ENCODE assay signal across 9 cellular contexts in the genomic region with DNA sequence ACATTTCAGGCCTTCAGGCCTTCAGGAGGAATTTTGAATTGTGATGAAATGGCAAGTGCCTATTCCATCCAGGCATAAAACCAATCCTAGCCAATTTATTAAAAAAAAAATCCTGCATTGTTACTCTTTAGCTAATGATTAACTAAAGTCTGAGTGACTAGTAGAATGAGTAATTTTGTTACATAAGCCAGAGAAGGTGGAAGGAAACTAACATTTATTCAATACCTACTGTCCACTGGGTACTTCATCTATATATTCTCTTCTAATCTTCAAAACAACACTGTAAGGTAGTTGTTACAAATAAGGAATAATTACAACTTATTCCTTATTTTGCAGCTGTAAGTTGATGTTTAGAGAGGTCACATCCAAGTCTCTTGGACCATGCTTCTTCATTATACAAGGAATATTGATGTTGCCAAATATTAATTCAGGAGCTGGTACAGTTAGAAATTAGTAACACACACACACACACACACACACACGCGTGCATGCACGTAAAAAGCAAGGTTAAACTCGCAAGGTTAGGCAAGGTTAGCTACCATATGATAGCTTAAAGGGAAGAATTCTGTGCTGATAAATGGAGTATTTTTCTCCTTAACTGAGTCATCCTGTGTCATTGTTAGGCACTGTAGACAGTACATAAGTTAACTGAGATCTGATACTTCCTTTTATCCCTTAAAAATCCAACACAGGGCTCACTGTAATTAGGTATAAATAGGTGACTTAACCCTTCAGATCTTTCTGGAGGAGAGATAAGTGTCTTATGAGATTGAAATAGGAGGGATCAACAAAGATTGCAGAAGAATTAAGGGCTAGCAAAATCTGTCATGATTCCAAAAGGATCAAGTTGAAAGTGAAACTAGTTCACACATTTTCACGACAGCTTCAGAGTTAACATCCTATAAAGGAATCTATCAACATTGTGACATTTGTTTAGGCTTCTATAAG.
DNase-seq lines count a peak whose midpoint lies in the region; ATAC-seq and TF ChIP-seq lines count a peak whose summit lies in the region.
"Had no signal": no experiment of that assay in that cellular context is flagged by ENCODE, and none has a peak within 500 bp of the region (broad histone marks: within the 10 kb centered on the region; RNA-seq: fewer than 3 reads in every experiment).

No MANE protein-coding gene starts in this region.

- H3K36me3 ChIP-seq in left lung (no peaks in the 10 kb centered on the region), upper lobe of right lung (no peaks in the 10 kb centered on the region)

- H3K36me3 Mint-ChIP-seq in activated naive CD4-positive, alpha-beta T cell treated with anti-CD3 and anti-CD28 coated beads, Interleukin-2, amount 10 ng/mL, durations not matched to agents 7 days and 5 days, result no peaks in the 10 kb centered on the region
- H3K36me3 Mint-ChIP-seq in brain, result no peaks in the 10 kb centered on the region

- H3K27ac ChIP-seq in left lung (peak overlapping the region; percentile 63 to 70), upper lobe of right lung (peak overlapping the region; percentile 70)

- H3K27me3 Mint-ChIP-seq in activated naive CD4-positive, alpha-beta T cell treated with anti-CD3 and anti-CD28 coated beads, Interleukin-2, amount 10 ng/mL, durations not matched to agents 7 days and 5 days, result no peaks in the 10 kb centered on the region
- H3K27me3 Mint-ChIP-seq in brain, result no peaks in the 10 kb centered on the region

- no peak overlapping the region for H3K27ac Mint-ChIP-seq in activated naive CD4-positive, alpha-beta T cell treated with anti-CD3 and anti-CD28 coated beads, Interleukin-2, amount 10 ng/mL, durations not matched to agents 7 days and 5 days
- peak overlapping the region in 3 of 5 experiments; percentile 84 to 89 (median 86) for H3K27ac Mint-ChIP-seq in brain

- H3K4me3 ChIP-seq in left lung (peak overlapping the region in 1 of 2 donors; percentile 21), upper lobe of right lung (peak overlapping the region; percentile 38)

- ATAC-seq in left lung, result peak; percentile 79
- ATAC-seq in upper lobe of right lung, result no peak
- no peak for ATAC-seq in HG03025 (IDR thresholded peaks at IDR 0.05; ENCODE audit: low FRiP score, unreplicated experiment)

- no peaks in the 10 kb centered on the region for H3K9me3 Mint-ChIP-seq in activated naive CD4-positive, alpha-beta T cell treated with anti-CD3 and anti-CD28 coated beads, Interleukin-2, amount 10 ng/mL, durations not matched to agents 7 days and 5 days
- no peaks in the 10 kb centered on the region for H3K9me3 Mint-ChIP-seq in brain

- H3K4me1 ChIP-seq in left lung, result peaks cover 0 to 14% of the 10 kb centered on the region in 2 donors
- no peaks in the 10 kb centered on the region for H3K4me1 ChIP-seq in upper lobe of right lung

- DNase-seq in activated naive CD4-positive, alpha-beta T cell treated with anti-CD3 and anti-CD28 coated beads, Interleukin-2, amount 10 ng/mL, durations not matched to agents 7 days and 5 days, result no peak
- no peak for DNase-seq in activated naive CD4-positive, alpha-beta T cell treated with Interleukin-2 at 50 U/mL for 16 hours
- DNase-seq in left lung (no peak), upper lobe of right lung (no peak), MV-4-11 (lab: John Stamatoyannopoulos, UW) (no peak), NCI-H446 treated with DMSO at 0.1 percent for 48 hours (lab: John Stamatoyannopoulos, UW) (no peak)
- DNase-seq: GF-D8 had no signal

- H3K9me3 ChIP-seq in left lung, result no peaks in the 10 kb centered on the region
- no peaks in the 10 kb centered on the region for H3K9me3 ChIP-seq in upper lobe of right lung

- no peak for TF ChIP-seq CTCF in brain (conservative IDR thresholded peaks at IDR 0.05)
- TF ChIP-seq CTCF in left lung (IDR thresholded peaks at IDR 0.05), result no peak
- no peak for TF ChIP-seq CTCF in upper lobe of right lung (IDR thresholded peaks at IDR 0.05)

- CTCF ChIA-PET in activated naive CD4-positive, alpha-beta T cell treated with anti-CD3 and anti-CD28 coated beads, Interleukin-2, amount 10 ng/mL, durations not matched to agents 7 days and 5 days (lab: Charles Lee), result no interaction called here

- peaks cover 3% of the 10 kb centered on the region for H3K4me1 Mint-ChIP-seq in activated naive CD4-positive, alpha-beta T cell treated with anti-CD3 and anti-CD28 coated beads, Interleukin-2, amount 10 ng/mL, durations not matched to agents 7 days and 5 days
- H3K4me1 Mint-ChIP-seq in brain, result peaks cover 35% of the 10 kb centered on the region

- intact Hi-C loops in left lung (cut with DNase I) (no loop called here), upper lobe of right lung (cut with DNase I) (no loop called here)

- H3K4me3 Mint-ChIP-seq in activated naive CD4-positive, alpha-beta T cell treated with anti-CD3 and anti-CD28 coated beads, Interleukin-2, amount 10 ng/mL, durations not matched to agents 7 days and 5 days, result peak overlapping the region; percentile 18
- peak overlapping the region in 3 of 5 experiments; percentile 70 to 80 (median 76) for H3K4me3 Mint-ChIP-seq in brain

- no peaks in the 10 kb centered on the region for H3K27me3 ChIP-seq in left lung
- H3K27me3 ChIP-seq in upper lobe of right lung, result no peaks in the 10 kb centered on the region
